20 cellular contexts compared by ENCODE assay signal in the genomic region with DNA sequence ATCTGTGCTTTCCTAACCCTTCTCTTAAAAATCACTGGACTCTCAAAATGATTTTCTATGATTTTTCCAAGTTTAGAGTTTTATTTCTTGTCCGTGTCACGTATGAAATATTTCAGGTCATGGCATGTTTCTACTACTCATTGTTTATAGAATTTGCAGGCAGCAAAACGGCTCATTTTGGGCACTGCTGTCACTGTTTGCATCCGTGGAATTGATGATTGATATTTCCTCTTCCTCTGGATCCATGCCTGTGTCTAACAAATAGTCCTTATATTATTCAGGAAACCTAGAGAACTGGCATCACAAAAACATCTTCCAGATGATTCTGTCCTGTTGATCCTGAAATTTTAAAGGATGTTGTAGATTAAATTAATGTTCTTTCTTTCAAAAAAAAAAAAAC.
"Had no signal": no experiment of that assay in that cellular context is flagged by ENCODE, and none has a peak within 500 bp of the region (broad histone marks: within the 10 kb centered on the region; RNA-seq: fewer than 3 reads in every experiment).

No MANE protein-coding gene starts in this region.

- ATAC-seq: left lobe of liver; naive thymus-derived CD8-positive, alpha-beta T cell; right cardiac atrium; stimulated activated memory B cell treated with anti-CD40 and anti-IgM and Interleukin-4, amounts not matched to agents 10 μg/mL and 1 μg/mL and 100 μg/mL, for 72 hours; stimulated activated naive CD8-positive, alpha-beta T cell treated with anti-CD3 and anti-CD28 coated beads, Interleukin-15, Interleukin-2, amounts not matched to agents 100 U/mL and 50 U/mL, for 24 hours had no signal

- H3K27ac Mint-ChIP-seq: nephron progenitor cell; stimulated activated memory B cell treated with anti-CD40 and anti-IgM and Interleukin-4, amounts not matched to agents 10 μg/mL and 1 μg/mL and 100 μg/mL, for 72 hours had no signal

- FAIRE-seq: colon, frontal cortex, kidney, urothelium cell line had no signal

- H3K9me3 ChIP-seq: prostate gland, sigmoid colon, testis, tibial artery, upper lobe of left lung had no signal

- H3K4me3 Mint-ChIP-seq: naive thymus-derived CD8-positive, alpha-beta T cell; nephron progenitor cell; stimulated activated memory B cell treated with anti-CD40 and anti-IgM and Interleukin-4, amounts not matched to agents 10 μg/mL and 1 μg/mL and 100 μg/mL, for 72 hours had no signal

- H3K27me3 ChIP-seq: sigmoid colon, testis, tibial artery, upper lobe of left lung had no signal

- H3K36me3 ChIP-seq: prostate gland, sigmoid colon, tibial artery, upper lobe of left lung had no signal

- H3K4me1 ChIP-seq: prostate gland, sigmoid colon, testis, tibial artery, upper lobe of left lung had no signal

- H3K9me3 Mint-ChIP-seq: naive thymus-derived CD8-positive, alpha-beta T cell; nephron progenitor cell; stimulated activated memory B cell treated with anti-CD40 and anti-IgM and Interleukin-4, amounts not matched to agents 10 μg/mL and 1 μg/mL and 100 μg/mL, for 72 hours had no signal

- DNase-seq: effector memory CD4-positive, alpha-beta T cell; head of caudate nucleus; kidney; naive thymus-derived CD8-positive, alpha-beta T cell; nephron progenitor cell; nucleus accumbens; right cardiac atrium; sigmoid colon; stimulated activated CD4-positive, alpha-beta T cell treated with anti-CD3 and anti-CD28 coated beads, Interleukin-4, amount 100 ng/mL, for 4 hours; stimulated activated naive CD8-positive, alpha-beta T cell treated with anti-CD3 and anti-CD28 coated beads, Interleukin-15, Interleukin-2, amounts not matched to agents 100 U/mL and 50 U/mL, for 24 hours; substantia nigra; testis; tibial artery had no signal

- H3K27me3 Mint-ChIP-seq: naive thymus-derived CD8-positive, alpha-beta T cell; stimulated activated memory B cell treated with anti-CD40 and anti-IgM and Interleukin-4, amounts not matched to agents 10 μg/mL and 1 μg/mL and 100 μg/mL, for 72 hours had no signal

- H3K27ac ChIP-seq: prostate gland, sigmoid colon, testis, tibial artery, upper lobe of left lung had no signal

- H3K4me3 ChIP-seq: prostate gland, sigmoid colon, testis, tibial artery, upper lobe of left lung had no signal
